ENCODE assay signal across 17 cellular contexts in the genomic region with DNA sequence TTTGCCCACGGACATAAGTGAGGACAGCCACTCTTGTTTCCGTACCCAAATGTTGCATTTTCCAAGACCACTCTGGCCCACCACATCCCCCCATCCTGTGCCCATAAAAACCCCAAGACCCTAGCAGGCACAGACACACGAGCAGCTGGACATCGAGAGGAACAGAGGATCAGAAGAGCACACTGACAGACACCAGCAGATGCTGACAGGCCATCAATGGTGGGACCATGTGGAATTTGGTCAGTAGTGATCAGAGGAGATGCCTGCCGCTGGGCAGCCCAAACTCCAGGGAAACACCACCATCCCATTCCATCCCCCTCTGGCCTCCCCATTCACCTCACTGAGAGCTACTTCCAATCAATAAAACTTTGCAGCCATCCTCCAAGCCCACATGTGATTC.
"Had no signal": no experiment of that assay in that cellular context is flagged by ENCODE, and none has a peak within 500 bp of the region (broad histone marks: within the 10 kb centered on the region; RNA-seq: fewer than 3 reads in every experiment).

No MANE protein-coding gene starts in this region.

- H3K36me3 ChIP-seq: breast epithelium, neutrophil, upper lobe of right lung had no signal

- H3K4me2 ChIP-seq: hepatocyte had no signal

- H3K4me1 Mint-ChIP-seq: activated naive CD8-positive, alpha-beta T cell treated with anti-CD3 and anti-CD28 coated beads, Interleukin-2, amount 50 U/mL, for 24 hours; activated T-helper 17 cell treated with anti-CD3 and anti-CD28 coated beads, Interleukin-2, amount 50 U/mL, for 72 hours; T-cell had no signal

- H3K27me3 Mint-ChIP-seq: activated naive CD8-positive, alpha-beta T cell treated with anti-CD3 and anti-CD28 coated beads, Interleukin-2, amount 50 U/mL, for 24 hours; activated T-helper 17 cell treated with anti-CD3 and anti-CD28 coated beads, Interleukin-2, amount 50 U/mL, for 72 hours; T-cell had no signal

- H3K4me3 Mint-ChIP-seq: activated naive CD4-positive, alpha-beta T cell treated with anti-CD3 and anti-CD28 coated beads for 36 hours; activated naive CD8-positive, alpha-beta T cell treated with anti-CD3 and anti-CD28 coated beads, Interleukin-2, amount 50 U/mL, for 24 hours; activated T-helper 17 cell treated with anti-CD3 and anti-CD28 coated beads, Interleukin-2, amount 50 U/mL, for 72 hours; T-cell had no signal

- H3K4me1 ChIP-seq: ascending aorta, breast epithelium, stomach, upper lobe of right lung had no signal

- DNase-seq: activated CD4-positive, alpha-beta T cell treated with anti-CD3 and anti-CD28 coated beads, Interleukin-2, amount 50 U/mL, for 1 hour; activated naive CD4-positive, alpha-beta T cell treated with anti-CD3 and anti-CD28 coated beads for 36 hours; activated naive CD8-positive, alpha-beta T cell treated with anti-CD3 and anti-CD28 coated beads, Interleukin-2, amount 50 U/mL, for 24 hours; activated T-cell treated with anti-CD3 and anti-CD28 coated beads for 4 hours; kidney glomerular epithelial cell; retina; stomach; T-cell; T-helper 9 cell; upper lobe of right lung had no signal

- H3K27me3 ChIP-seq: ascending aorta, breast epithelium, hepatocyte, neutrophil, stomach, testis, upper lobe of right lung had no signal

- H3K9me3 Mint-ChIP-seq: activated T-helper 17 cell treated with anti-CD3 and anti-CD28 coated beads, Interleukin-2, amount 50 U/mL, for 72 hours had no signal

- H3K36me3 Mint-ChIP-seq: T-cell had no signal

- H3K4me3 ChIP-seq: ascending aorta, breast epithelium, hepatocyte, stomach, testis, upper lobe of right lung had no signal

- H3K79me2 ChIP-seq: hepatocyte had no signal

- H3K27ac Mint-ChIP-seq: activated naive CD4-positive, alpha-beta T cell treated with anti-CD3 and anti-CD28 coated beads for 36 hours; activated naive CD8-positive, alpha-beta T cell treated with anti-CD3 and anti-CD28 coated beads, Interleukin-2, amount 50 U/mL, for 24 hours; activated T-helper 17 cell treated with anti-CD3 and anti-CD28 coated beads, Interleukin-2, amount 50 U/mL, for 72 hours; T-cell had no signal

- H3K27ac ChIP-seq: ascending aorta, breast epithelium, hepatocyte, neutrophil, stomach, testis, upper lobe of right lung had no signal

- ATAC-seq: activated CD4-positive, CD25-positive, alpha-beta regulatory T cell treated with anti-CD3 and anti-CD28 coated beads, Interleukin-2, amount 50 U/mL, for 24 hours; activated naive CD8-positive, alpha-beta T cell treated with anti-CD3 and anti-CD28 coated beads, Interleukin-2, amount 50 U/mL, for 24 hours; activated T-helper 17 cell treated with anti-CD3 and anti-CD28 coated beads, Interleukin-2, amount 50 U/mL, for 72 hours; T-cell; upper lobe of right lung had no signal
